15 cellular contexts compared by ENCODE assay signal in genomic region chr14:101234588-101234937, GRCh38.
"Had no signal": no experiment of that assay in that cellular context is flagged by ENCODE, and none has a peak within 500 bp of the region (broad histone marks: within the 10 kb centered on the region; RNA-seq: fewer than 3 reads in every experiment).

No MANE protein-coding gene starts in this region.

- H3K36me3 ChIP-seq: lower lobe of right lung, right atrium auricular region, upper lobe of left lung had no signal

- H3K9me3 Mint-ChIP-seq: activated CD4-positive, alpha-beta memory T cell treated with anti-CD3 and anti-CD28 coated beads for 36 hours; immature natural killer cell; T-helper 1 cell treated with Interleukin-12 subunit alpha and Interleukin-12 subunit beta and Interleukin-4 antibody, amounts not matched to agents 30 μg/mL and 1 μg/mL, for 36 hours had no signal

- DNase-seq: activated gamma-delta T cell treated with Interleukin-2 at 50 U/mL for 16 hours; amniotic stem cell; effector CD8-positive, alpha-beta T cell; foreskin melanocyte; immature natural killer cell; stimulated activated naive CD4-positive, alpha-beta T cell treated with Interleukin-2 at 50 U/mL for 16 hours had no signal

- H3K9me3 ChIP-seq: lower lobe of right lung, right atrium auricular region, testis, upper lobe of left lung had no signal

- H3K4me1 ChIP-seq: lower lobe of right lung, right atrium auricular region, testis, upper lobe of left lung had no signal

- ATAC-seq: activated CD4-positive, alpha-beta T cell treated with anti-CD3 and anti-CD28 coated beads for 36 hours had no signal

- H3K4me3 ChIP-seq: lower lobe of right lung, right atrium auricular region, smooth muscle cell, testis, upper lobe of left lung had no signal

- H3K4me2 ChIP-seq: smooth muscle cell had no signal

- H3K36me3 Mint-ChIP-seq: activated CD4-positive, alpha-beta memory T cell treated with anti-CD3 and anti-CD28 coated beads for 36 hours; activated naive CD8-positive, alpha-beta T cell; immature natural killer cell had no signal

- H3K4me3 Mint-ChIP-seq: activated CD4-positive, alpha-beta memory T cell treated with anti-CD3 and anti-CD28 coated beads for 36 hours; activated CD4-positive, alpha-beta T cell treated with anti-CD3 and anti-CD28 coated beads for 36 hours; activated naive CD8-positive, alpha-beta T cell; immature natural killer cell; T-helper 1 cell treated with Interleukin-12 subunit alpha and Interleukin-12 subunit beta and Interleukin-4 antibody, amounts not matched to agents 30 μg/mL and 1 μg/mL, for 36 hours had no signal

- H3K27ac ChIP-seq: lower lobe of right lung, right atrium auricular region, testis, upper lobe of left lung had no signal

- H3K27ac Mint-ChIP-seq: activated CD4-positive, alpha-beta memory T cell treated with anti-CD3 and anti-CD28 coated beads for 36 hours; activated CD4-positive, alpha-beta T cell treated with anti-CD3 and anti-CD28 coated beads for 36 hours; activated naive CD8-positive, alpha-beta T cell; T-helper 1 cell treated with Interleukin-12 subunit alpha and Interleukin-12 subunit beta and Interleukin-4 antibody, amounts not matched to agents 30 μg/mL and 1 μg/mL, for 36 hours had no signal

- H3K27me3 ChIP-seq: right atrium auricular region, testis, upper lobe of left lung had no signal

- H3K4me1 Mint-ChIP-seq: activated CD4-positive, alpha-beta T cell treated with anti-CD3 and anti-CD28 coated beads for 36 hours; immature natural killer cell had no signal
